8 cellular contexts compared by ENCODE assay signal in the genomic region with DNA sequence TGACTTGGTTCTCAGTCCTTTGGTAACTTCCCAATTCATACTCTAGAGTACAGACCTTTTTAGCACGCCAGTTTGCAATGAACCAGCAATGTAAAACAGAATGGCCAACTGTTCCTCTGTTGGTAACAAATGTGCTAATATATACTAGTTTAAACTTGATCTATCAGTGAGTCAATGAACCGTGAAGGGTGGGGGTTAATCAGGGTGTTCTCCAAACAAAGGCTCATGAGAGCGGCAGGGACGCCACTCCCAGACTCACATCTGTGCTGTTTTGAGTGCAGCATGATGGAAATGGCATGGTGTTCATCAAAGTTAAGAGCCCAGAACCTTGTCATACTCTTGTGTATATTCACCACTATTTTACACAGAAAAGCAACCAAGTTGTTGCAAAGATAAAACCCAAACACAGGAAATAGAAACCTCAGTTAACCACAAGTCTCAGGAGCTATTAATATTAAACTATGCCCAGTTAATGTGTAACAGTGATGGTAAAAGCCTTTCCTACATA.
DNase-seq lines count a peak whose midpoint lies in the region; ATAC-seq and TF ChIP-seq lines count a peak whose summit lies in the region.

No MANE protein-coding gene starts in this region.

- H3K14ac ChIP-seq in mesenchymal stem cell (ENCODE audit: low read length in 2 of 2) (no peak overlapping the region), neuronal stem cell (ENCODE audit: low read length) (no peak overlapping the region)

- H3K9me2 ChIP-seq in GM23248 (ENCODE audit: insufficient read depth), result peaks cover 3% of the 10 kb centered on the region; the same call in 1 of the 2 replicates

- H4K20me1 ChIP-seq in BLaER1 treated with 17β-estradiol and CSF1 and Interleukin-3, amounts not matched to agents 10 nM and 100 nM, result no peaks in the 10 kb centered on the region
- H4K20me1 ChIP-seq in GM23248 (ENCODE audit: insufficient read depth), result no peaks in the 10 kb centered on the region

- H3K27ac ChIP-seq in BLaER1 treated with 17β-estradiol and CSF1 and Interleukin-3, amounts not matched to agents 10 nM and 100 nM, result peak overlapping the region in 1 of 11 experiments; percentile 1; a peak in 1 of 22 replicates
- H3K27ac ChIP-seq in mesenchymal stem cell (ENCODE audit: low read length, poor library complexity, severe bottlenecking) (peak overlapping the region; percentile 61), GM23248 (no peak overlapping the region), neuronal stem cell (replicated peaks; ENCODE audit: low read length) (no peak overlapping the region)

- no peaks in the 10 kb centered on the region for H3F3A ChIP-seq in GM23248 (ENCODE audit: insufficient read depth)

- no peaks in the 10 kb centered on the region for H3K27me3 ChIP-seq in BLaER1 treated with 17β-estradiol and CSF1 and Interleukin-3, amounts not matched to agents 10 nM and 100 nM
- H3K27me3 ChIP-seq in mesenchymal stem cell (ENCODE audit: control insufficient read depth in 1 of 2, insufficient read depth in 1 of 2, low read length in 2 of 2), result peaks cover 0 to 5% of the 10 kb centered on the region in 2 experiments
- H3K27me3 ChIP-seq in GM23248 (replicated peaks; ENCODE audit: insufficient read depth), result peaks cover 27% of the 10 kb centered on the region; the same call in 1 of the 2 replicates
- peaks cover 0 to 42% (median 0%) of the 10 kb centered on the region in 3 experiments for H3K27me3 ChIP-seq in neuronal stem cell (ENCODE audit: control insufficient read depth in 3 of 3, insufficient read depth in 3 of 3, low read depth in 1 of 3, low read length in 3 of 3)

- H2BK12ac ChIP-seq in mesenchymal stem cell (ENCODE audit: low read length in 2 of 2) (no peak overlapping the region), neuronal stem cell (ENCODE audit: low read length) (no peak overlapping the region)

- H2BK120ac ChIP-seq in mesenchymal stem cell (ENCODE audit: low read depth, low read length) (no peak overlapping the region), neuronal stem cell (ENCODE audit: low read depth, low read length) (no peak overlapping the region)

- no peak overlapping the region for H2BK5ac ChIP-seq in mesenchymal stem cell (ENCODE audit: low read depth, low read length, poor library complexity, severe bottlenecking)
- no peak overlapping the region for H2BK5ac ChIP-seq in neuronal stem cell (ENCODE audit: low read length)

- TF ChIP-seq POLR2A in GM19099 (IDR thresholded peaks at IDR 0.05; ENCODE audit: extremely low read depth, insufficient read length, low read depth), result peak; percentile 47

- H4K91ac ChIP-seq in mesenchymal stem cell (ENCODE audit: low read length) (no peak overlapping the region), neuronal stem cell (ENCODE audit: low read depth, low read length, poor library complexity) (no peak overlapping the region)

- no peaks in the 10 kb centered on the region for H3K9me3 ChIP-seq in BLaER1 treated with 17β-estradiol and CSF1 and Interleukin-3, amounts not matched to agents 10 nM and 100 nM (replicated peaks in 1 of 11)
- H3K9me3 ChIP-seq in mesenchymal stem cell (ENCODE audit: control insufficient read depth, low read length) (no peaks in the 10 kb centered on the region), GM23248 (ENCODE audit: low read depth) (no peaks in the 10 kb centered on the region), neuronal stem cell (replicated peaks in 1 of 2; ENCODE audit: control insufficient read depth in 2 of 2, insufficient read depth in 1 of 2, low read depth in 1 of 2, low read length in 2 of 2) (no peaks in the 10 kb centered on the region)

- H3K4ac ChIP-seq in mesenchymal stem cell (ENCODE audit: low read depth in 1 of 2, low read length in 2 of 2), result no peak overlapping the region
- no peak overlapping the region for H3K4ac ChIP-seq in neuronal stem cell (ENCODE audit: low read length)

- no peak overlapping the region for H3K23ac ChIP-seq in mesenchymal stem cell (ENCODE audit: low read length in 2 of 2)
- H3K23ac ChIP-seq in neuronal stem cell (ENCODE audit: low read depth, low read length, poor library complexity), result no peak overlapping the region

- in situ Hi-C loops in GM23248 (cut with MboI), result no loop called here

- no peak overlapping the region for H3K9ac ChIP-seq in BLaER1 treated with 17β-estradiol and CSF1 and Interleukin-3, amounts not matched to agents 10 nM and 100 nM
- H3K9ac ChIP-seq in mesenchymal stem cell (ENCODE audit: low read length), result no peak overlapping the region
- no peak overlapping the region for H3K9ac ChIP-seq in GM23248
- H3K9ac ChIP-seq in neuronal stem cell (ENCODE audit: low read depth, low read length, poor library complexity), result no peak overlapping the region

- peak; percentile 99 for DNase-seq in NCI-H748 (lab: John Stamatoyannopoulos, UW; ENCODE audit: unreplicated experiment)
- DNase-seq in mesenchymal stem cell, result peak; percentile 2
- DNase-seq in GM23248, result no peak
- DNase-seq in neuronal stem cell (ENCODE audit: low spot score), result no peak
- DNase-seq in effector CD4-positive, alpha-beta T cell, result no peak

- H2AK5ac ChIP-seq in mesenchymal stem cell (ENCODE audit: low read length, severe bottlenecking) (no peak overlapping the region), neuronal stem cell (ENCODE audit: low read depth, low read length) (no peak overlapping the region)

- no peak overlapping the region for H2BK15ac ChIP-seq in mesenchymal stem cell (ENCODE audit: low read depth, poor library complexity, severe bottlenecking)
- H2BK15ac ChIP-seq in neuronal stem cell (ENCODE audit: low read length), result no peak overlapping the region

- no peak overlapping the region for H3K4me3 ChIP-seq in BLaER1 treated with 17β-estradiol and CSF1 and Interleukin-3, amounts not matched to agents 10 nM and 100 nM
- H3K4me3 ChIP-seq in mesenchymal stem cell (ENCODE audit: insufficient read depth in 1 of 2, low read depth in 1 of 2, low read length in 2 of 2), result no peak overlapping the region
- no peak overlapping the region for H3K4me3 ChIP-seq in GM23248
- no peak overlapping the region for H3K4me3 ChIP-seq in neuronal stem cell (ENCODE audit: low read length in 2 of 2)

- H2AFZ ChIP-seq in mesenchymal stem cell (ENCODE audit: low read depth, low read length) (no peak overlapping the region), GM23248 (no peak overlapping the region), neuronal stem cell (ENCODE audit: low read length) (no peak overlapping the region)

- H3K18ac ChIP-seq in mesenchymal stem cell (ENCODE audit: low read depth in 1 of 2, low read length in 2 of 2) (no peak overlapping the region), neuronal stem cell (ENCODE audit: low read length) (no peak overlapping the region)

- H3K4me1 ChIP-seq in BLaER1 treated with 17β-estradiol and CSF1 and Interleukin-3, amounts not matched to agents 10 nM and 100 nM, result peaks cover 13 to 21% (median 16%) of the 10 kb centered on the region in 10 experiments
- H3K4me1 ChIP-seq in mesenchymal stem cell (ENCODE audit: control insufficient read depth, insufficient read depth, low read depth, low read length) (peaks cover 3% of the 10 kb centered on the region), GM23248 (ENCODE audit: insufficient read depth) (no peaks in the 10 kb centered on the region), neuronal stem cell (ENCODE audit: control insufficient read depth in 2 of 2, insufficient read depth in 1 of 2, low read depth in 1 of 2, low read length in 2 of 2) (peaks cover 0 to 7% of the 10 kb centered on the region in 2 donors)

- 58% methylated on average over 4 of the region's 4 CpGs for WGBS in mesenchymal stem cell
- 22 to 24% methylated on average over 4 of the region's 4 CpGs for WGBS in GM23248 (ENCODE audit: low coverage in 1 of 2, low lambda C conversion rate in 2 of 2, missing lambda C conversion rate in 2 of 2), 2 experiments
- no CpG with 5 or more reads among the region's 4 CpGs for WGBS in neuronal stem cell (ENCODE audit: extremely low coverage in 2 of 2, insufficient read length in 2 of 2, insufficient replicate concordance in 1 of 2), 2 donors

- H3K4me2 ChIP-seq in BLaER1 treated with 17β-estradiol and CSF1 and Interleukin-3, amounts not matched to agents 10 nM and 100 nM, result peak overlapping the region; percentile 44 to 77 (median 57)
- H3K4me2 ChIP-seq in mesenchymal stem cell (ENCODE audit: low read length, poor library complexity, severe bottlenecking) (peak overlapping the region; percentile 11), GM23248 (ENCODE audit: unreplicated experiment) (no peak overlapping the region), neuronal stem cell (ENCODE audit: insufficient read depth, low read length, poor library complexity, severe bottlenecking) (no peak overlapping the region)

- H3K79me1 ChIP-seq in mesenchymal stem cell (replicated peaks; ENCODE audit: low read length, poor library complexity, severe bottlenecking), result no peaks in the 10 kb centered on the region
- H3K79me1 ChIP-seq in neuronal stem cell (ENCODE audit: low read depth, low read length), result no peaks in the 10 kb centered on the region

- H3K36me3 ChIP-seq in BLaER1 treated with 17β-estradiol and CSF1 and Interleukin-3, amounts not matched to agents 10 nM and 100 nM, result no peaks in the 10 kb centered on the region
- no peaks in the 10 kb centered on the region for H3K36me3 ChIP-seq in mesenchymal stem cell (ENCODE audit: control insufficient read depth in 1 of 2, insufficient read depth in 2 of 2, low read depth in 1 of 2, low read length in 2 of 2)
- no peaks in the 10 kb centered on the region for H3K36me3 ChIP-seq in GM23248 (ENCODE audit: low read depth)
- H3K36me3 ChIP-seq in neuronal stem cell (replicated peaks in 1 of 2; ENCODE audit: control insufficient read depth in 2 of 2, insufficient read depth in 2 of 2, low read length in 2 of 2), result no peaks in the 10 kb centered on the region

- peak; percentile 96 for ATAC-seq in HG03108 (IDR thresholded peaks at IDR 0.05; ENCODE audit: unreplicated experiment)

- no peaks in the 10 kb centered on the region for H3K79me2 ChIP-seq in GM23248 (ENCODE audit: insufficient read depth)

- H4K8ac ChIP-seq in mesenchymal stem cell (ENCODE audit: low read length), result no peak overlapping the region
- H4K8ac ChIP-seq in neuronal stem cell (ENCODE audit: low read depth, low read length), result no peak overlapping the region

Comparison
In these comparisons a context has a peak if more than half of its experiments do, and no peak if none do; other contexts are left out.
1. H3K4me2 ChIP-seq: peak in BLaER1 treated with 17β-estradiol and CSF1 and Interleukin-3, amounts not matched to agents 10 nM and 100 nM (11 of 11) and mesenchymal stem cell (single experiment); none in GM23248 (single experiment) and neuronal stem cell (single experiment).
2. DNase-seq: peak in NCI-H748 (single experiment) and mesenchymal stem cell (single experiment); none in GM23248 (single experiment), neuronal stem cell (single experiment) and effector CD4-positive, alpha-beta T cell (single experiment).